In the genomic region with DNA sequence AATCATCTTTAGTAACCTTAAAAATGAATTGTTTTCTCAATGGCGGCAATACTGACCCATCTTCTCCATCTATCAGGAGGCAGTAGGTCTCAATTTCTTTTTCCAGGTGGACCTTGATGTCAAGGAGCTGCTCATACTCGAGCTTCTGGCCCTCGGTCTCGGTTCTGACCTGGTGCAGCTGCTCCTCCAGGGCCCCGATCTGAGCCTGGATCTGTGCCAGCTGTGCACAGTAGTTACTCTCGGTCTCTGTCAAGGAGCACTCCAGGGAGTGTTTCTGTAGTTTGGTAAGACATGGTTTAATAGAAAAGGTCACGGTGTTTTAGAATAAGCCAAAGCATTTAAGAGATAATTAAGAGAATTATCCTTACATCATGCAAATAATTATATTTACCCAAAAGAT, we compare ENCODE assay signal across 28 cellular contexts. TPM values are rescaled to one million over a fixed set of nuclear protein-coding genes. Genes with fewer than 3 reads are reported as not detected.
"Had no signal": no experiment of that assay in that cellular context is flagged by ENCODE, and none has a peak within 500 bp of the region (broad histone marks: within the 10 kb centered on the region; RNA-seq: fewer than 3 reads in every experiment).

No MANE protein-coding gene starts in this region.

- H3K9me3 ChIP-seq: esophagus squamous epithelium, gastroesophageal sphincter, left ventricle myocardium inferior, lower lobe of right lung, spleen, tibial nerve, upper lobe of right lung, vagina had no signal

- H3K79me2 ChIP-seq: hepatocyte had no signal

- H3K4me3 ChIP-seq: esophagus squamous epithelium, gastroesophageal sphincter, hepatocyte, left ventricle myocardium inferior, lower lobe of right lung, spleen, tibial nerve, upper lobe of right lung, vagina had no signal

- H3K36me3 ChIP-seq: esophagus squamous epithelium, gastroesophageal sphincter, left ventricle myocardium inferior, lower lobe of right lung, spleen, tibial nerve, upper lobe of right lung, vagina had no signal

- H3K27ac ChIP-seq: esophagus squamous epithelium, gastroesophageal sphincter, hepatocyte, left ventricle myocardium inferior, lower lobe of right lung, spleen, tibial nerve, upper lobe of right lung, vagina had no signal

- H2AFZ ChIP-seq: hepatocyte had no signal

- ATAC-seq: gastroesophageal sphincter; left cardiac atrium; lower lobe of right lung; natural killer cell; sciatic nerve; stimulated activated memory B cell treated with anti-CD40 and anti-IgM and Interleukin-4, amounts not matched to agents 10 μg/mL and 1 μg/mL and 100 μg/mL, for 72 hours; upper lobe of right lung had no signal

- DNase-seq: esophagus squamous epithelium; foreskin fibroblast; kidney; left cardiac atrium; left ventricle myocardium inferior; lower lobe of right lung; natural killer cell; posterior cingulate gyrus; spleen; stimulated activated CD4-positive, alpha-beta T cell treated with anti-CD3 and anti-CD28 coated beads, Interleukin-15, amount 100 ng/mL, for 24 hours; stimulated activated CD4-positive, alpha-beta T cell treated with anti-CD3 and anti-CD28 coated beads, Interleukin-1b, Interleukin-23, amount 100 ng/mL, for 48 hours; stimulated activated CD4-positive, alpha-beta T cell treated with anti-CD3 and anti-CD28 coated beads, Interleukin-4, amount 100 ng/mL, for 24 hours; upper lobe of right lung had no signal

- H3K4me2 ChIP-seq: hepatocyte had no signal

- H3K27me3 ChIP-seq: vagina had no signal

- H3K4me1 ChIP-seq: gastroesophageal sphincter, left ventricle myocardium inferior, lower lobe of right lung, upper lobe of right lung, vagina had no signal

RNA-seq across cellular contexts. Expression of gene KRT27, which starts 4.9 kb away (rescaled TPM):
- total RNA-seq: epithelial cell of proximal tubule, esophagus squamous epithelium, gastroesophageal sphincter, hepatocyte, kidney, left cardiac atrium, left ventricle myocardium inferior, lower lobe of right lung, mesothelial cell of epicardium, mucosa of gallbladder, myocyte, natural killer cell, neural crest cell, osteocyte, pulmonary artery endothelial cell, skeletal muscle tissue, spleen, tibial nerve, vagina had no signal

RNA-seq across cellular contexts. Expression of gene KRT26, which starts 5.5 kb away (rescaled TPM):
- total RNA-seq: epithelial cell of proximal tubule, esophagus squamous epithelium, gastroesophageal sphincter, hepatocyte, kidney, left cardiac atrium, left ventricle myocardium inferior, lower lobe of right lung, mesothelial cell of epicardium, mucosa of gallbladder, myocyte, natural killer cell, neural crest cell, osteocyte, pulmonary artery endothelial cell, sciatic nerve, skeletal muscle tissue, spleen, temporal lobe, tibial nerve, upper lobe of right lung, vagina had no signal

RNA-seq across cellular contexts. Expression of gene KRT28, which starts 22.3 kb away (rescaled TPM):
- total RNA-seq: epithelial cell of proximal tubule, esophagus squamous epithelium, gastroesophageal sphincter, hepatocyte, kidney, left cardiac atrium, left ventricle myocardium inferior, lower lobe of right lung, mesothelial cell of epicardium, mucosa of gallbladder, myocyte, natural killer cell, neural crest cell, osteocyte, pulmonary artery endothelial cell, sciatic nerve, skeletal muscle tissue, spleen, tibial nerve, upper lobe of right lung, vagina had no signal

RNA-seq across cellular contexts. Expression of gene KRT25, which starts 22.3 kb away (rescaled TPM):
- total RNA-seq: esophagus squamous epithelium, gastroesophageal sphincter, hepatocyte, kidney, left cardiac atrium, left ventricle myocardium inferior, lower lobe of right lung, mesothelial cell of epicardium, mucosa of gallbladder, myocyte, natural killer cell, neural crest cell, osteocyte, pulmonary artery endothelial cell, sciatic nerve, skeletal muscle tissue, spleen, upper lobe of right lung, vagina had no signal
